ENCODE assay signal across 8 cellular contexts in genomic region chr1:67683736-67684525, GRCh38.
DNase-seq lines count a peak whose midpoint lies in the region; ATAC-seq lines count a peak whose summit lies in the region.

No MANE protein-coding gene starts in this region.

- peak overlapping the region; percentile 100 for H3K27ac ChIP-seq in epithelial cell of prostate

- ATAC-seq in HG03159 (IDR thresholded peaks at IDR 0.05; ENCODE audit: unreplicated experiment) = no peak
- ATAC-seq in GM19452 (IDR thresholded peaks at IDR 0.05; ENCODE audit: unreplicated experiment) = no peak
- no peak for ATAC-seq in GM19328 (IDR thresholded peaks at IDR 0.05; ENCODE audit: unreplicated experiment)

- DNase-seq in activated CD4-positive, CD25-positive, alpha-beta regulatory T cell treated with anti-CD3 and anti-CD28 coated beads, Interleukin-2, amount 50 U/mL, for 16 hours (ENCODE audit: low read depth, low spot score) = peak; percentile 2
- no peak for DNase-seq in activated CD4-positive, CD25-positive, alpha-beta regulatory T cell (lab: John Stamatoyannopoulos, UW)
- DNase-seq in activated CD4-positive, alpha-beta T cell treated with anti-CD3 and anti-CD28 coated beads, Interleukin-2, amount 50 U/mL, for 24 hours (ENCODE audit: low read depth in 1 of 2, low spot score in 1 of 2) = peak; percentile 35 to 54
- peak; percentile 73 for DNase-seq in epithelial cell of prostate (ENCODE audit: low read depth, low spot score)
- DNase-seq in putamen (ENCODE audit: low spot score) = peak; percentile 39

Comparison
In these comparisons a context has a peak if more than half of its experiments do, and no peak if none do; other contexts are left out.
1. DNase-seq: peak in activated CD4-positive, CD25-positive, alpha-beta regulatory T cell treated with anti-CD3 and anti-CD28 coated beads, Interleukin-2, amount 50 U/mL, for 16 hours (single experiment), activated CD4-positive, alpha-beta T cell treated with anti-CD3 and anti-CD28 coated beads, Interleukin-2, amount 50 U/mL, for 24 hours (2 of 2), epithelial cell of prostate (single experiment) and putamen (single experiment); none in activated CD4-positive, CD25-positive, alpha-beta regulatory T cell (0 of 4).